1 cellular context compared by ENCODE assay signal in genomic region chr15:74568594-74568993, GRCh38.
TF ChIP-seq lines count a peak whose summit lies in the region.

No MANE protein-coding gene starts in this region.

TF ChIP-seq in HepG2, 621 proteins besides CTCF, POLR2A, EP300 and RAD21:
- TF ChIP-seq, protein P1, sequence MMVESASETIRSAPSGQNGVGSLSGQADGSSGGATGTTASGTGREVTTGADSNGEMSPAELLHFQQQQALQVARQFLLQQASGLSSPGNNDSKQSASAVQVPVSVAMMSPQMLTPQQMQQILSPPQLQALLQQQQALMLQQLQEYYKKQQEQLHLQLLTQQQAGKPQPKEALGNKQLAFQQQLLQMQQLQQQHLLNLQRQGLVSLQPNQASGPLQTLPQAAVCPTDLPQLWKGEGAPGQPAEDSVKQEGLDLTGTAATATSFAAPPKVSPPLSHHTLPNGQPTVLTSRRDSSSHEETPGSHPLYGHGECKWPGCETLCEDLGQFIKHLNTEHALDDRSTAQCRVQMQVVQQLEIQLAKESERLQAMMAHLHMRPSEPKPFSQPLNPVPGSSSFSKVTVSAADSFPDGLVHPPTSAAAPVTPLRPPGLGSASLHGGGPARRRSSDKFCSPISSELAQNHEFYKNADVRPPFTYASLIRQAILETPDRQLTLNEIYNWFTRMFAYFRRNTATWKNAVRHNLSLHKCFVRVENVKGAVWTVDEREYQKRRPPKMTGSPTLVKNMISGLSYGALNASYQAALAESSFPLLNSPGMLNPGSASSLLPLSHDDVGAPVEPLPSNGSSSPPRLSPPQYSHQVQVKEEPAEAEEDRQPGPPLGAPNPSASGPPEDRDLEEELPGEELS (CRISPR knock-in tag; IDR thresholded peaks at IDR 0.05) = no peak
- TF ChIP-seq, protein P2, sequence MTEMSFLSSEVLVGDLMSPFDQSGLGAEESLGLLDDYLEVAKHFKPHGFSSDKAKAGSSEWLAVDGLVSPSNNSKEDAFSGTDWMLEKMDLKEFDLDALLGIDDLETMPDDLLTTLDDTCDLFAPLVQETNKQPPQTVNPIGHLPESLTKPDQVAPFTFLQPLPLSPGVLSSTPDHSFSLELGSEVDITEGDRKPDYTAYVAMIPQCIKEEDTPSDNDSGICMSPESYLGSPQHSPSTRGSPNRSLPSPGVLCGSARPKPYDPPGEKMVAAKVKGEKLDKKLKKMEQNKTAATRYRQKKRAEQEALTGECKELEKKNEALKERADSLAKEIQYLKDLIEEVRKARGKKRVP (CRISPR knock-in tag; IDR thresholded peaks at IDR 0.05) = no peak
- no peak for TF ChIP-seq ZNF451 (CRISPR knock-in tag; IDR thresholded peaks at IDR 0.05)
- no peak for TF ChIP-seq SMAD3 (CRISPR knock-in tag; IDR thresholded peaks at IDR 0.05)
- TF ChIP-seq TFE3 (CRISPR knock-in tag; IDR thresholded peaks at IDR 0.05) = no peak
- no peak for TF ChIP-seq PCBP1 (IDR thresholded peaks at IDR 0.05; ENCODE audit: borderline replicate concordance, low read depth, low read length)
- no peak for TF ChIP-seq SIN3A (IDR thresholded peaks at IDR 0.05; ENCODE audit: borderline replicate concordance, low read depth, low read length)
- no peak for TF ChIP-seq NCOR1 (IDR thresholded peaks at IDR 0.05; ENCODE audit: borderline replicate concordance, low read length)
